In the genomic region with DNA sequence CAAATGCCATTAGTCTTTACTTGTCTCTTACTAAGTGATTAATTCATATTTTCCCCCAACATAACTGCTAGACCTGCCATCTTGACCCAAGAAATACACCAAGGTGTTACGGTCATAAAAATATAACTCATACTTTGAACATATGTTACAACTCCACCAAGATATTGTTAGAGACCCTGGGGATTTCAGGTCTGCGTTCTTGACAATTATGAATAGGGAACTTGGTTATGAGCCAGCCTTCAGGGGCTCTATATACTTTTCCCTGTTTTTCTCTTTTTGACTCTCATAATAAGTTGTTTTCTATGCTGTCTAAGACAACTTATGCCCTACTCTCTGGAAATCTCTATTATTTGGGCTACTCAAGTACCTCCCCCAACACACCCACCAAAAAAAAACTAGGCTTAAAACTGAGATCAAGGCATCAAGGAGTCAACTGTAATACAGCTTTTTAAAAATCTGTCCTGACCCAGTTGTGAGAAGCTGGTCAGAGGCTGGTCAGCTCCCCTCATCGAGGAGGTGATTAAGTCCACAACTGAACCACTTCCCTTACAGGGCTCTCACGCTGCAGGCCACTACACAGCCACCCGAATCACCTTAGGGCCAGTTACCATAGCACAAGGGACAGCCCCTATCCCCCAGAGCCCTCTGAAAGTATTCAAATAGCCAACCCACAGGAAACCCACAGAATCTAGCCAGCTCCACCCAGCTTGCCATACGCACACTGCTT, we compare ENCODE assay signal across 1 cellular context.
TF ChIP-seq lines count a peak whose summit lies in the region.

No MANE protein-coding gene starts in this region.

TF ChIP-seq in GM23338, 12 proteins besides CTCF, POLR2A, EP300 and RAD21 (continued from another document):
- TF ChIP-seq, protein P1, sequence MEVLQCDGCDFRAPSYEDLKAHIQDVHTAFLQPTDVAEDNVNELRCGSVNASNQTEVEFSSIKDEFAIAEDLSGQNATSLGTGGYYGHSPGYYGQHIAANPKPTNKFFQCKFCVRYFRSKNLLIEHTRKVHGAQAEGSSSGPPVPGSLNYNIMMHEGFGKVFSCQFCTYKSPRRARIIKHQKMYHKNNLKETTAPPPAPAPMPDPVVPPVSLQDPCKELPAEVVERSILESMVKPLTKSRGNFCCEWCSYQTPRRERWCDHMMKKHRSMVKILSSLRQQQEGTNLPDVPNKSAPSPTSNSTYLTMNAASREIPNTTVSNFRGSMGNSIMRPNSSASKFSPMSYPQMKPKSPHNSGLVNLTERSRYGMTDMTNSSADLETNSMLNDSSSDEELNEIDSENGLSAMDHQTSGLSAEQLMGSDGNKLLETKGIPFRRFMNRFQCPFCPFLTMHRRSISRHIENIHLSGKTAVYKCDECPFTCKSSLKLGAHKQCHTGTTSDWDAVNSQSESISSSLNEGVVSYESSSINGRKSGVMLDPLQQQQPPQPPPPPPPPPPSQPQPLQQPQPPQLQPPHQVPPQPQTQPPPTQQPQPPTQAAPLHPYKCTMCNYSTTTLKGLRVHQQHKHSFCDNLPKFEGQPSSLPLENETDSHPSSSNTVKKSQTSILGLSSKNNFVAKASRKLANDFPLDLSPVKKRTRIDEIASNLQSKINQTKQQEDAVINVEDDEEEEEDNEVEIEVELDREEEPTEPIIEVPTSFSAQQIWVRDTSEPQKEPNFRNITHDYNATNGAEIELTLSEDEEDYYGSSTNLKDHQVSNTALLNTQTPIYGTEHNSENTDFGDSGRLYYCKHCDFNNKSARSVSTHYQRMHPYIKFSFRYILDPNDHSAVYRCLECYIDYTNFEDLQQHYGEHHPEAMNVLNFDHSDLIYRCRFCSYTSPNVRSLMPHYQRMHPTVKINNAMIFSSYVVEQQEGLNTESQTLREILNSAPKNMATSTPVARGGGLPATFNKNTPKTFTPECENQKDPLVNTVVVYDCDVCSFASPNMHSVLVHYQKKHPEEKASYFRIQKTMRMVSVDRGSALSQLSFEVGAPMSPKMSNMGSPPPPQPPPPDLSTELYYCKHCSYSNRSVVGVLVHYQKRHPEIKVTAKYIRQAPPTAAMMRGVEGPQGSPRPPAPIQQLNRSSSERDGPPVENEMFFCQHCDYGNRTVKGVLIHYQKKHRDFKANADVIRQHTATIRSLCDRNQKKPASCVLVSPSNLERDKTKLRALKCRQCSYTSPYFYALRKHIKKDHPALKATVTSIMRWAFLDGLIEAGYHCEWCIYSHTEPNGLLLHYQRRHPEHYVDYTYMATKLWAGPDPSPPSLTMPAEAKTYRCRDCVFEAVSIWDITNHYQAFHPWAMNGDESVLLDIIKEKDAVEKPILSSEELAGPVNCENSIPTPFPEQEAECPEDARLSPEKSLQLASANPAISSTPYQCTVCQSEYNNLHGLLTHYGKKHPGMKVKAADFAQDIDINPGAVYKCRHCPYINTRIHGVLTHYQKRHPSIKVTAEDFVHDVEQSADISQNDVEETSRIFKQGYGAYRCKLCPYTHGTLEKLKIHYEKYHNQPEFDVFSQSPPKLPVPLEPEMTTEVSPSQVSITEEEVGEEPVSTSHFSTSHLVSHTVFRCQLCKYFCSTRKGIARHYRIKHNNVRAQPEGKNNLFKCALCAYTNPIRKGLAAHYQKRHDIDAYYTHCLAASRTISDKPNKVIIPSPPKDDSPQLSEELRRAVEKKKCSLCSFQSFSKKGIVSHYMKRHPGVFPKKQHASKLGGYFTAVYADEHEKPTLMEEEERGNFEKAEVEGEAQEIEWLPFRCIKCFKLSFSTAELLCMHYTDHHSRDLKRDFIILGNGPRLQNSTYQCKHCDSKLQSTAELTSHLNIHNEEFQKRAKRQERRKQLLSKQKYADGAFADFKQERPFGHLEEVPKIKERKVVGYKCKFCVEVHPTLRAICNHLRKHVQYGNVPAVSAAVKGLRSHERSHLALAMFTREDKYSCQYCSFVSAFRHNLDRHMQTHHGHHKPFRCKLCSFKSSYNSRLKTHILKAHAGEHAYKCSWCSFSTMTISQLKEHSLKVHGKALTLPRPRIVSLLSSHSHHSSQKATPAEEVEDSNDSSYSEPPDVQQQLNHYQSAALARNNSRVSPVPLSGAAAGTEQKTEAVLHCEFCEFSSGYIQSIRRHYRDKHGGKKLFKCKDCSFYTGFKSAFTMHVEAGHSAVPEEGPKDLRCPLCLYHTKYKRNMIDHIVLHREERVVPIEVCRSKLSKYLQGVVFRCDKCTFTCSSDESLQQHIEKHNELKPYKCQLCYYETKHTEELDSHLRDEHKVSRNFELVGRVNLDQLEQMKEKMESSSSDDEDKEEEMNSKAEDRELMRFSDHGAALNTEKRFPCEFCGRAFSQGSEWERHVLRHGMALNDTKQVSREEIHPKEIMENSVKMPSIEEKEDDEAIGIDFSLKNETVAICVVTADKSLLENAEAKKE (CRISPR knock-in tag; IDR thresholded peaks at IDR 0.05): no peak
- TF ChIP-seq ZNF114 (CRISPR knock-in tag; IDR thresholded peaks at IDR 0.05): no peak
- no peak for TF ChIP-seq NANOG (IDR thresholded peaks at IDR 0.05; ENCODE audit: borderline replicate concordance)
